8 cellular contexts compared by ENCODE assay signal in genomic region chr22:41799486-41800347, GRCh38. TPM values are rescaled to one million over a fixed set of nuclear protein-coding genes. Genes with fewer than 3 reads are reported as not detected.
DNase-seq lines count a peak whose midpoint lies in the region; ATAC-seq and TF ChIP-seq lines count a peak whose summit lies in the region.

No MANE protein-coding gene starts in this region.

- no peak overlapping the region for H3K27ac ChIP-seq in SU-DHL-6 (ENCODE audit: low read depth, low read length)
- H3K27ac ChIP-seq in ectodermal cell (ENCODE audit: insufficient read depth, low read depth, low read length, poor library complexity, severe bottlenecking) = no peak overlapping the region

- 0 out of 2 replicates have a peak, but pooled peaks cover 3% of the 10 kb centered on the region for H3F3A ChIP-seq in SU-DHL-6 (ENCODE audit: insufficient read depth)

- peak overlapping the region; percentile 72 for H3K9ac ChIP-seq in SU-DHL-6 (ENCODE audit: low read length)

- H4K20me1 ChIP-seq in SU-DHL-6 (ENCODE audit: low read depth, low read length) = no peaks in the 10 kb centered on the region

- peak; percentile 28 for DNase-seq in SKM-1 (lab: John Stamatoyannopoulos, UW; ENCODE audit: unreplicated experiment)
- no peak for DNase-seq in SKM-1 treated with dmso at 0.1 percent for 144 hours (lab: John Stamatoyannopoulos, UW; ENCODE audit: unreplicated experiment)
- peak; percentile 19 to 45 for DNase-seq in lung microvascular endothelial cell (ENCODE audit: low read depth in 2 of 2)
- peak; percentile 46 for DNase-seq in superior temporal gyrus (ENCODE audit: extremely low spot score)
- DNase-seq in DMS 273 treated with DMSO at 0.1 percent for 48 hours (lab: John Stamatoyannopoulos, UW) = no peak

- TF ChIP-seq CTCF in SU-DHL-6 (IDR thresholded peaks at IDR 0.05; ENCODE audit: insufficient read depth, low read length, poor library complexity, severe bottlenecking) = no peak

- H3K27me3 ChIP-seq in SU-DHL-6 (ENCODE audit: low read length) (no peaks in the 10 kb centered on the region), ectodermal cell (ENCODE audit: control insufficient read depth, insufficient read depth, low read length, poor library complexity, severe bottlenecking) (peaks cover 6% of the 10 kb centered on the region)

- H3K4me2 ChIP-seq in SU-DHL-6 (ENCODE audit: low read depth, low read length, poor library complexity, severe bottlenecking) = peak overlapping the region; percentile 83

- H2AFZ ChIP-seq in SU-DHL-6 (ENCODE audit: low read depth, low read length, severe bottlenecking) = peak overlapping the region; percentile 94

- H3K36me3 ChIP-seq in SU-DHL-6 (ENCODE audit: low read length) = no peaks in the 10 kb centered on the region
- H3K36me3 ChIP-seq in ectodermal cell (ENCODE audit: control insufficient read depth, insufficient read depth, low read length) = no peaks in the 10 kb centered on the region

- peaks cover 15% of the 10 kb centered on the region; the same call in 1 of the 2 replicates for H3K79me2 ChIP-seq in SU-DHL-6 (ENCODE audit: insufficient read depth, low read length)

- 60 to 61% methylated on average over 38 of the region's 38 CpGs for WGBS in ectodermal cell, 2 experiments

- H3K4me3 ChIP-seq in SU-DHL-6 (ENCODE audit: insufficient read depth, low read length, poor library complexity, severe bottlenecking) (peak overlapping the region; percentile 60), ectodermal cell (ENCODE audit: insufficient read depth, low read depth, low read length) (peak overlapping the region; percentile 90)

- H3K4me1 ChIP-seq in ectodermal cell (ENCODE audit: control insufficient read depth, insufficient read depth, low read length) = peaks cover 16% of the 10 kb centered on the region

- peak; percentile 18 for ATAC-seq in HG02840 (IDR thresholded peaks at IDR 0.05; ENCODE audit: low FRiP score, unreplicated experiment)

- no peaks in the 10 kb centered on the region for H3K9me3 ChIP-seq in SU-DHL-6 (ENCODE audit: insufficient read depth, low read length)
- H3K9me3 ChIP-seq in ectodermal cell (ENCODE audit: control insufficient read depth, low read length) = no peaks in the 10 kb centered on the region

- H3K9me2 ChIP-seq in SU-DHL-6 (replicated peaks; ENCODE audit: insufficient read depth, low read length) = no peaks in the 10 kb centered on the region

RNA-seq across cellular contexts. Expression of gene CCDC134, which starts 0.8 kb away (rescaled TPM):
- 10.0 TPM for polyA plus RNA-seq in ectodermal cell (2013, experiment 1 of 4)
- polyA plus RNA-seq in ectodermal cell (2013, experiment 2 of 4) = 8.6 TPM
- polyA plus RNA-seq in ectodermal cell (2013, experiment 3 of 4) = 7.2 TPM
- polyA plus RNA-seq in ectodermal cell (2013, experiment 4 of 4) = 8.2 TPM
- total RNA-seq in lung microvascular endothelial cell = 2.4 and 4.8 TPM in 2 replicates

RNA-seq across cellular contexts. Expression of gene SREBF2, which starts 33.2 kb away (rescaled TPM):
- polyA plus RNA-seq in ectodermal cell (2013, experiment 1 of 4) = 157 TPM
- 171 TPM for polyA plus RNA-seq in ectodermal cell (2013, experiment 2 of 4)
- 123 TPM for polyA plus RNA-seq in ectodermal cell (2013, experiment 3 of 4)
- polyA plus RNA-seq in ectodermal cell (2013, experiment 4 of 4) = 134 TPM
- total RNA-seq in lung microvascular endothelial cell = 36.4 and 47.2 TPM in 2 replicates

Comparison
In these comparisons a context has a peak if more than half of its experiments do, and no peak if none do; other contexts are left out.
1. DNase-seq: peak in SKM-1 (single experiment), lung microvascular endothelial cell (2 of 2) and superior temporal gyrus (single experiment); none in SKM-1 treated with dmso at 0.1 percent for 144 hours (single experiment) and DMS 273 treated with DMSO at 0.1 percent for 48 hours (single experiment).